Comparison of ENCODE assay signal across 8 cellular contexts in genomic region chr11:130069684-130070108, GRCh38. TPM values are rescaled to one million over a fixed set of nuclear protein-coding genes. Genes with fewer than 3 reads are reported as not detected.
DNase-seq lines count a peak whose midpoint lies in the region; TF ChIP-seq lines count a peak whose summit lies in the region.

Gene APLP2 (plus strand): TSS chr11:130069894. CDS start chr11:130069978, 84 bp downstream.

- peak within 1 kb of the TSS; percentile 88 for H3K4me3 Mint-ChIP-seq in HFFc6

- peaks cover 35% of the 10 kb centered on the region for H3K4me1 Mint-ChIP-seq in HFFc6 (ENCODE audit: low read depth)

- H3K27me3 Mint-ChIP-seq in HFFc6 (ENCODE audit: insufficient read depth) = peaks cover 3% of the 10 kb centered on the region

- H3K36me3 ChIP-seq in neuronal stem cell (replicated peaks in 1 of 2; ENCODE audit: control insufficient read depth in 2 of 2, insufficient read depth in 2 of 2, low read length in 2 of 2) = peaks cover 0 to 10% of the 10 kb centered on the region in 2 donors
- no peaks in the 10 kb centered on the region for H3K36me3 ChIP-seq in subcutaneous abdominal adipose tissue (ENCODE audit: control insufficient read depth in 5 of 5, insufficient read depth in 5 of 5, low read length in 5 of 5)

- H4K91ac ChIP-seq in neuronal stem cell (ENCODE audit: low read depth, low read length, poor library complexity) = peak within 1 kb of the TSS; percentile 56

- no peak for TF ChIP-seq CTCF in HFFc6 (IDR thresholded peaks at IDR 0.05)

- peak; percentile 96 for DNase-seq in GM04504 (ENCODE audit: low read depth)
- peak; percentile 97 for DNase-seq in HFFc6
- DNase-seq in NAMALWA (ENCODE audit: low spot score) = peak; percentile 98
- DNase-seq in SK-MEL-5 (ENCODE audit: low read depth, low spot score) = peak; percentile 94
- peak; percentile 97 for DNase-seq in activated naive CD4-positive, alpha-beta T cell treated with Interleukin-2 at 50 U/mL for 16 hours
- peak; percentile 91 for DNase-seq in foreskin melanocyte
- peak; percentile 99 for DNase-seq in neuronal stem cell (ENCODE audit: low spot score)

- peak within 1 kb of the TSS; percentile 67 for H2BK15ac ChIP-seq in neuronal stem cell (ENCODE audit: low read length)

- H3K18ac ChIP-seq in neuronal stem cell (ENCODE audit: low read length) = peak within 1 kb of the TSS; percentile 98

- peak within 1 kb of the TSS; percentile 89 for H3K27ac Mint-ChIP-seq in HFFc6

- WGBS in neuronal stem cell (ENCODE audit: extremely low coverage in 2 of 2, insufficient read length in 2 of 2, insufficient replicate concordance in 1 of 2), 2 donors = no CpG with 5 or more reads among the region's 47 CpGs

- peak within 1 kb of the TSS; percentile 37 for H3K4ac ChIP-seq in neuronal stem cell (ENCODE audit: low read length)

- peak within 1 kb of the TSS; percentile 99 for H3K9ac ChIP-seq in neuronal stem cell (ENCODE audit: low read depth, low read length, poor library complexity)
- peak within 1 kb of the TSS in 4 of 5 donors; percentile 79 to 87 (median 80) for H3K9ac ChIP-seq in subcutaneous abdominal adipose tissue (ENCODE audit: low read length in 5 of 5)

- H3K23ac ChIP-seq in neuronal stem cell (ENCODE audit: low read depth, low read length, poor library complexity) = peak within 1 kb of the TSS; percentile 99

- peak within 1 kb of the TSS; percentile 96 for H3K4me2 ChIP-seq in neuronal stem cell (ENCODE audit: insufficient read depth, low read length, poor library complexity, severe bottlenecking)

- H3K4me1 ChIP-seq in neuronal stem cell (ENCODE audit: control insufficient read depth in 2 of 2, insufficient read depth in 1 of 2, low read depth in 1 of 2, low read length in 2 of 2) = peaks cover 3 to 13% of the 10 kb centered on the region in 2 donors
- peaks cover 2 to 31% (median 23%) of the 10 kb centered on the region in 5 donors for H3K4me1 ChIP-seq in subcutaneous abdominal adipose tissue (ENCODE audit: control insufficient read depth in 5 of 5, insufficient read depth in 5 of 5, low read length in 5 of 5)

- H3K14ac ChIP-seq in neuronal stem cell (ENCODE audit: low read length) = peak within 1 kb of the TSS; percentile 89

- H3K36me3 Mint-ChIP-seq in HFFc6 (ENCODE audit: low read depth) = peaks cover 2% of the 10 kb centered on the region; the same call in 1 of the 2 replicates

- H3K79me1 ChIP-seq in neuronal stem cell (ENCODE audit: low read depth, low read length) = peaks cover 6% of the 10 kb centered on the region

- H2AK5ac ChIP-seq in neuronal stem cell (ENCODE audit: low read depth, low read length) = peak within 1 kb of the TSS; percentile 71

- peak within 1 kb of the TSS; percentile 87 for H2BK5ac ChIP-seq in neuronal stem cell (ENCODE audit: low read length)

- H3K9me3 ChIP-seq in neuronal stem cell (replicated peaks in 1 of 2; ENCODE audit: control insufficient read depth in 2 of 2, insufficient read depth in 1 of 2, low read depth in 1 of 2, low read length in 2 of 2) (no peaks in the 10 kb centered on the region), subcutaneous abdominal adipose tissue (ENCODE audit: control insufficient read depth in 5 of 5, low read length in 5 of 5) (no peaks in the 10 kb centered on the region)

- in situ Hi-C loops in SK-MEL-5 (cut with HindIII; ENCODE audit: low pct_unique_long_range_greater_than_20kb, low sequenced_read_pairs) = no loop called here

- peak within 1 kb of the TSS; percentile 95 to 100 for H3K4me3 ChIP-seq in neuronal stem cell (ENCODE audit: low read length in 2 of 2)
- peak within 1 kb of the TSS; percentile 77 to 88 (median 86) for H3K4me3 ChIP-seq in subcutaneous abdominal adipose tissue (ENCODE audit: low read depth in 1 of 5, low read length in 5 of 5)

- H2BK12ac ChIP-seq in neuronal stem cell (ENCODE audit: low read length) = peak within 1 kb of the TSS; percentile 41

- H4K8ac ChIP-seq in neuronal stem cell (ENCODE audit: low read depth, low read length) = no peak within 1 kb of the TSS

- peak within 1 kb of the TSS; percentile 81 for H2BK120ac ChIP-seq in neuronal stem cell (ENCODE audit: low read depth, low read length)

- H3K27me3 ChIP-seq in neuronal stem cell (ENCODE audit: control insufficient read depth in 3 of 3, insufficient read depth in 3 of 3, low read depth in 1 of 3, low read length in 3 of 3) = peaks cover 0 to 4% (median 0%) of the 10 kb centered on the region in 3 experiments
- H3K27me3 ChIP-seq in subcutaneous abdominal adipose tissue (ENCODE audit: control insufficient read depth in 5 of 5, insufficient read depth in 4 of 5, low read length in 5 of 5) = no peaks in the 10 kb centered on the region

- H2AFZ ChIP-seq in neuronal stem cell (ENCODE audit: low read length) = peak within 1 kb of the TSS; percentile 95

- H3K27ac ChIP-seq in neuronal stem cell (replicated peaks; ENCODE audit: low read length) (peak within 1 kb of the TSS; percentile 94), subcutaneous abdominal adipose tissue (ENCODE audit: low read depth, low read length) (peak within 1 kb of the TSS; percentile 94)

- no peaks in the 10 kb centered on the region for H3K9me3 Mint-ChIP-seq in HFFc6

RNA-seq across cellular contexts. Expression of gene APLP2, which starts in this region (rescaled TPM):
- total RNA-seq in HFFc6 (2021; fragmentation: NEBNext Ultra II Directional; extraction: Animal tissue kit (Norgen Biotek cat#: 25700)) = 100 to 1,000 TPM; 333 to 490 (median 458) TPM
- total RNA-seq in SK-MEL-5 (2014; rRNA removed; shearing (Covaris generic)) = 95.1 and 96.7 TPM in 2 replicates
- polyA plus RNA-seq in SK-MEL-5 (2015; cell fraction: cytosol; rRNA removed) = 371 and 443 TPM in 2 replicates
- 80.8 and 141 TPM in 2 replicates for polyA plus RNA-seq in SK-MEL-5 (2015; cell fraction: nucleus; rRNA removed)
- polyA plus RNA-seq in neuronal stem cell (2013, experiment 1 of 2) = 210 TPM
- polyA plus RNA-seq in neuronal stem cell (2013, experiment 2 of 2) = 208 TPM

Comparison
In these comparisons a context has a peak if more than half of its experiments do, and no peak if none do; other contexts are left out.
1. Peak in every context shown above with its lines: DNase-seq, H3K4me3 ChIP-seq and H3K27ac ChIP-seq.